In genomic region chr6:36133148-36133547, GRCh38 we compare ENCODE assay signal across 16 cellular contexts. TPM values are rescaled to one million over a fixed set of nuclear protein-coding genes. Genes with fewer than 3 reads are reported as not detected.
DNase-seq lines count a peak whose midpoint lies in the region; ATAC-seq, FAIRE-seq and TF ChIP-seq lines count a peak whose summit lies in the region.
"Had no signal": no experiment of that assay in that cellular context is flagged by ENCODE, and none has a peak within 500 bp of the region (broad histone marks: within the 10 kb centered on the region; RNA-seq: fewer than 3 reads in every experiment).

No MANE protein-coding gene starts in this region.

- H3K27me3 ChIP-seq in small intestine (ENCODE audit: control insufficient read depth in 2 of 2, insufficient read depth in 2 of 2, low read length in 2 of 2) = no peaks in the 10 kb centered on the region
- H3K27me3 ChIP-seq: SJCRH30 had no signal

- H3K4me1 ChIP-seq in small intestine (ENCODE audit: control insufficient read depth in 2 of 2, insufficient read depth in 1 of 2, low read depth in 1 of 2, low read length in 1 of 2) = peaks cover 0 to 4% of the 10 kb centered on the region in 2 donors
- H3K4me1 ChIP-seq: HAP-1 had no signal

- FAIRE-seq in small intestine (lab: Jason Lieb, UNC) = no peak
- FAIRE-seq: A549 had no signal

- peak overlapping the region; percentile 94 for H3K27ac Mint-ChIP-seq in activated CD4-positive, alpha-beta T cell treated with anti-CD3 and anti-CD28 coated beads, Interleukin-2, amount 10 ng/mL, durations not matched to agents 24 days and 14 days
- peak overlapping the region; percentile 36 for H3K27ac Mint-ChIP-seq in activated naive CD8-positive, alpha-beta T cell treated with anti-CD3 and anti-CD28 coated beads, Interleukin-2, amount 10 ng/mL, durations not matched to agents 7 days and 5 days
- peak overlapping the region; percentile 61 to 85 for H3K27ac Mint-ChIP-seq in natural killer cell
- H3K27ac Mint-ChIP-seq in endothelial cell (ENCODE audit: unreplicated experiment) = no peak overlapping the region
- H3K27ac Mint-ChIP-seq: type B pancreatic cell had no signal

- H3K27ac ChIP-seq in small intestine (ENCODE audit: low read depth in 1 of 2, low read length in 1 of 2) = no peak overlapping the region
- H3K27ac ChIP-seq: esophagus muscularis mucosa, psoas muscle, SJCRH30 had no signal

- DNase-seq in activated CD4-positive, alpha-beta T cell treated with anti-CD3 and anti-CD28 coated beads, Interleukin-2, amount 10 ng/mL, durations not matched to agents 24 days and 14 days = no peak
- DNase-seq in activated CD4-positive, alpha-beta T cell treated with anti-CD3 and anti-CD28 coated beads for 48 hours = no peak
- DNase-seq in D341Med (ENCODE audit: low spot score) (peak; percentile 7), natural killer cell (no peak), endothelial cell (ENCODE audit: low spot score) (no peak), HuH-7 (ENCODE audit: low spot score) (no peak), small intestine (no peak)
- DNase-seq in activated naive CD8-positive, alpha-beta T cell treated with anti-CD3 and anti-CD28 coated beads, Interleukin-2, amount 10 ng/mL, durations not matched to agents 7 days and 5 days = no peak
- DNase-seq: naive B cell, NCI-H526, psoas muscle, SJCRH30 had no signal

- no peak for TF ChIP-seq CTCF in natural killer cell (IDR thresholded peaks at IDR 0.05)
- no peak for TF ChIP-seq CTCF in endothelial cell (IDR thresholded peaks at IDR 0.05; ENCODE audit: unreplicated experiment)

- 73 to 85% (median 81%) methylated on average over 4 of the region's 4 CpGs for WGBS in small intestine, 3 donors

- ATAC-seq in activated naive CD8-positive, alpha-beta T cell treated with anti-CD3 and anti-CD28 coated beads, Interleukin-2, amount 10 ng/mL, durations not matched to agents 7 days and 5 days (ENCODE audit: low read depth) = no peak
- ATAC-seq in natural killer cell = no peak
- ATAC-seq: A549, psoas muscle had no signal

- intact Hi-C loops in activated CD4-positive, alpha-beta T cell treated with anti-CD3 and anti-CD28 coated beads, Interleukin-2, amount 10 ng/mL, durations not matched to agents 24 days and 14 days (cut with micrococcal nuclease) = no loop called here
- intact Hi-C loops in natural killer cell (cut with micrococcal nuclease) = no loop called here

- no peaks in the 10 kb centered on the region for H3K9me3 ChIP-seq in small intestine (ENCODE audit: control insufficient read depth, low read depth)
- H3K9me3 ChIP-seq: A549, esophagus muscularis mucosa, HAP-1, psoas muscle, SJCRH30 had no signal

- H3K36me3 ChIP-seq in small intestine (ENCODE audit: control insufficient read depth in 2 of 2, insufficient read depth in 2 of 2, low read length in 2 of 2) = peaks cover 3 to 9% of the 10 kb centered on the region in 2 donors
- H3K36me3 ChIP-seq: esophagus muscularis mucosa, HAP-1, SJCRH30 had no signal

- H3K27me3 Mint-ChIP-seq in activated CD4-positive, alpha-beta T cell treated with anti-CD3 and anti-CD28 coated beads, Interleukin-2, amount 10 ng/mL, durations not matched to agents 24 days and 14 days = no peaks in the 10 kb centered on the region
- no peaks in the 10 kb centered on the region for H3K27me3 Mint-ChIP-seq in activated naive CD8-positive, alpha-beta T cell treated with anti-CD3 and anti-CD28 coated beads, Interleukin-2, amount 10 ng/mL, durations not matched to agents 7 days and 5 days
- H3K27me3 Mint-ChIP-seq in natural killer cell (ENCODE audit: low read depth in 2 of 2) (no peaks in the 10 kb centered on the region), endothelial cell (ENCODE audit: unreplicated experiment) (peaks cover 2% of the 10 kb centered on the region)
- H3K27me3 Mint-ChIP-seq: naive B cell had no signal

- peaks cover 38% of the 10 kb centered on the region for H3K36me3 Mint-ChIP-seq in activated CD4-positive, alpha-beta T cell treated with anti-CD3 and anti-CD28 coated beads, Interleukin-2, amount 10 ng/mL, durations not matched to agents 24 days and 14 days (ENCODE audit: low read depth)
- H3K36me3 Mint-ChIP-seq in activated naive CD8-positive, alpha-beta T cell treated with anti-CD3 and anti-CD28 coated beads, Interleukin-2, amount 10 ng/mL, durations not matched to agents 7 days and 5 days = peaks cover 23% of the 10 kb centered on the region
- H3K36me3 Mint-ChIP-seq in natural killer cell = no peaks in the 10 kb centered on the region
- peaks cover 7% of the 10 kb centered on the region for H3K36me3 Mint-ChIP-seq in endothelial cell (ENCODE audit: low read depth, unreplicated experiment)

- no peaks in the 10 kb centered on the region for H3K9me3 Mint-ChIP-seq in activated CD4-positive, alpha-beta T cell treated with anti-CD3 and anti-CD28 coated beads, Interleukin-2, amount 10 ng/mL, durations not matched to agents 24 days and 14 days
- H3K9me3 Mint-ChIP-seq in activated naive CD8-positive, alpha-beta T cell treated with anti-CD3 and anti-CD28 coated beads, Interleukin-2, amount 10 ng/mL, durations not matched to agents 7 days and 5 days = no peaks in the 10 kb centered on the region
- H3K9me3 Mint-ChIP-seq in natural killer cell (no peaks in the 10 kb centered on the region), endothelial cell (ENCODE audit: unreplicated experiment) (no peaks in the 10 kb centered on the region)
- H3K9me3 Mint-ChIP-seq: naive B cell, type B pancreatic cell had no signal

- H3K4me1 Mint-ChIP-seq in activated CD4-positive, alpha-beta T cell treated with anti-CD3 and anti-CD28 coated beads, Interleukin-2, amount 10 ng/mL, durations not matched to agents 24 days and 14 days = peaks cover 33% of the 10 kb centered on the region
- H3K4me1 Mint-ChIP-seq in activated naive CD8-positive, alpha-beta T cell treated with anti-CD3 and anti-CD28 coated beads, Interleukin-2, amount 10 ng/mL, durations not matched to agents 7 days and 5 days = peaks cover 40% of the 10 kb centered on the region
- H3K4me1 Mint-ChIP-seq in natural killer cell (peaks cover 30 to 57% of the 10 kb centered on the region in 2 donors), endothelial cell (ENCODE audit: unreplicated experiment) (no peaks in the 10 kb centered on the region)

- H3K4me3 Mint-ChIP-seq in activated CD4-positive, alpha-beta T cell treated with anti-CD3 and anti-CD28 coated beads, Interleukin-2, amount 10 ng/mL, durations not matched to agents 24 days and 14 days = peak overlapping the region; percentile 3
- no peak overlapping the region for H3K4me3 Mint-ChIP-seq in activated naive CD8-positive, alpha-beta T cell treated with anti-CD3 and anti-CD28 coated beads, Interleukin-2, amount 10 ng/mL, durations not matched to agents 7 days and 5 days
- no peak overlapping the region for H3K4me3 Mint-ChIP-seq in natural killer cell
- H3K4me3 Mint-ChIP-seq in endothelial cell (ENCODE audit: unreplicated experiment) = no peak overlapping the region

- H3K4me3 ChIP-seq in small intestine (ENCODE audit: low read depth in 1 of 2, low read length in 2 of 2) = no peak overlapping the region
- H3K4me3 ChIP-seq: A549, esophagus muscularis mucosa, HAP-1, psoas muscle, SJCRH30 had no signal

- POLR2A ChIA-PET in activated naive CD8-positive, alpha-beta T cell treated with anti-CD3 and anti-CD28 coated beads, Interleukin-2, amount 10 ng/mL, durations not matched to agents 7 days and 5 days (lab: Charles Lee) = interaction anchor here (3.8 kb wide), 1 partner anchor 105 kb away, joined by 47 read pairs; the partner anchor contains the start of gene MAPK14

RNA-seq across cellular contexts. Expression of gene MAPK13, which starts 2.8 kb away (rescaled TPM):
- total RNA-seq in activated CD4-positive, alpha-beta T cell treated with anti-CD3 and anti-CD28 coated beads, Interleukin-2, amount 10 ng/mL, durations not matched to agents 24 days and 14 days = 59.4 and 61.6 TPM in 2 replicates
- total RNA-seq in activated naive CD8-positive, alpha-beta T cell treated with anti-CD3 and anti-CD28 coated beads, Interleukin-2, amount 10 ng/mL, durations not matched to agents 7 days and 5 days = 10 to 100 TPM; 40.5 to 41.6 TPM
- total RNA-seq in natural killer cell = 10 to 100 TPM; 39.4 to 52.1 (median 49.9) TPM
- 6.6 TPM for total RNA-seq in endothelial cell (ENCODE audit: unreplicated experiment)
- 100 to 1,000 TPM in 1 of 3 donors, 10 to 100 TPM in 2; 86.7 to 108 (median 95.5) TPM for polyA plus RNA-seq in small intestine
